1 cellular context compared by ENCODE assay signal in the genomic region with DNA sequence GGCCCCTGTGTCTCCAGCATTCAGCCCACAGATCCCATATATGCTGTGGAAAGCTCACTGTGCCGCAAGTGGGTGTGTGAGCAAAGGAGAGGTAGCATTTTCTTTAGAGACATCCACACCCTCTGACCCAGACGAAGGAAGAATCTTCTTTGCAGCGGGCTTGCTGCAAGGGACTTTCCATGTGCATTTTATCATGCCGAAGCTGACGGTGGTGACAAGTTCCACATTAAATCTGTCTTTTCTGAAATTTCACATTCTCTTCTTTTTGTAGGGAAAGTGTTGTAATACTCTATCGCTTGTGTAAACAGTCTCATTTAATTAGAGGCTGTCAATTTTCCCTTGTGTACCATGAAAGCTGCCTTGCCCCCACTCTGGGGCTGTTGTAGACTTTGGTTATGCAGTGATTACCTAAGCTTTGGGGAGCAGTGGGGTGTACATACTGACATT.
TF ChIP-seq lines count a peak whose summit lies in the region.

No MANE protein-coding gene starts in this region.

TF ChIP-seq in IMR-90, 13 proteins besides CTCF, POLR2A, EP300 and RAD21:
- TF ChIP-seq CEBPB (IDR thresholded peaks at IDR 0.05; ENCODE audit: low read depth, low read length) = no peak
- TF ChIP-seq RFX5 (IDR thresholded peaks at IDR 0.05; ENCODE audit: low read depth, low read length) = no peak
- no peak for TF ChIP-seq FOS (IDR thresholded peaks at IDR 0.05; ENCODE audit: low read depth, low read length)
- TF ChIP-seq, protein P1, sequence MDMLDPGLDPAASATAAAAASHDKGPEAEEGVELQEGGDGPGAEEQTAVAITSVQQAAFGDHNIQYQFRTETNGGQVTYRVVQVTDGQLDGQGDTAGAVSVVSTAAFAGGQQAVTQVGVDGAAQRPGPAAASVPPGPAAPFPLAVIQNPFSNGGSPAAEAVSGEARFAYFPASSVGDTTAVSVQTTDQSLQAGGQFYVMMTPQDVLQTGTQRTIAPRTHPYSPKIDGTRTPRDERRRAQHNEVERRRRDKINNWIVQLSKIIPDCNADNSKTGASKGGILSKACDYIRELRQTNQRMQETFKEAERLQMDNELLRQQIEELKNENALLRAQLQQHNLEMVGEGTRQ (IDR thresholded peaks at IDR 0.05; ENCODE audit: low read depth, low read length) = no peak
- no peak for TF ChIP-seq SMC3 (IDR thresholded peaks at IDR 0.05; ENCODE audit: low read depth, low read length)
- TF ChIP-seq CHD1 (IDR thresholded peaks at IDR 0.05; ENCODE audit: low read depth, low read length) = no peak
- no peak for TF ChIP-seq MAFK (IDR thresholded peaks at IDR 0.05; ENCODE audit: low read depth, low read length)
- no peak for TF ChIP-seq MAZ (IDR thresholded peaks at IDR 0.05; ENCODE audit: borderline replicate concordance, low read depth, low read length)
- no peak for TF ChIP-seq RCOR1 (IDR thresholded peaks at IDR 0.05; ENCODE audit: insufficient replicate concordance, low read length)
- no peak for TF ChIP-seq BHLHE40 (IDR thresholded peaks at IDR 0.05; ENCODE audit: low read depth, low read length)
- TF ChIP-seq MXI1 (IDR thresholded peaks at IDR 0.05; ENCODE audit: borderline replicate concordance, low read depth, low read length) = no peak
- TF ChIP-seq, protein P2, sequence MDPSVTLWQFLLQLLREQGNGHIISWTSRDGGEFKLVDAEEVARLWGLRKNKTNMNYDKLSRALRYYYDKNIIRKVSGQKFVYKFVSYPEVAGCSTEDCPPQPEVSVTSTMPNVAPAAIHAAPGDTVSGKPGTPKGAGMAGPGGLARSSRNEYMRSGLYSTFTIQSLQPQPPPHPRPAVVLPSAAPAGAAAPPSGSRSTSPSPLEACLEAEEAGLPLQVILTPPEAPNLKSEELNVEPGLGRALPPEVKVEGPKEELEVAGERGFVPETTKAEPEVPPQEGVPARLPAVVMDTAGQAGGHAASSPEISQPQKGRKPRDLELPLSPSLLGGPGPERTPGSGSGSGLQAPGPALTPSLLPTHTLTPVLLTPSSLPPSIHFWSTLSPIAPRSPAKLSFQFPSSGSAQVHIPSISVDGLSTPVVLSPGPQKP (IDR thresholded peaks at IDR 0.05; ENCODE audit: borderline replicate concordance, low read depth, low read length) = no peak
